In genomic region chr10:126423779-126424491, GRCh38 we compare ENCODE assay signal across 29 cellular contexts. TPM values are rescaled to one million over a fixed set of nuclear protein-coding genes. Genes with fewer than 3 reads are reported as not detected.
"Had no signal": no experiment of that assay in that cellular context is flagged by ENCODE, and none has a peak within 500 bp of the region (broad histone marks: within the 10 kb centered on the region; RNA-seq: fewer than 3 reads in every experiment).

No MANE protein-coding gene starts in this region.

- DNase-seq: activated CD4-positive, alpha-beta memory T cell treated with anti-CD3 and anti-CD28 coated beads for 36 hours; activated CD4-positive, alpha-beta T cell treated with anti-CD3 and anti-CD28 coated beads, Interleukin-2, amount 10 ng/mL, durations not matched to agents 24 days and 14 days; activated CD4-positive, CD25-positive, alpha-beta regulatory T cell treated with anti-CD3 and anti-CD28 coated beads, Interleukin-2, amount 50 U/mL, for 72 hours; activated CD8-positive, alpha-beta memory T cell treated with anti-CD3 and anti-CD28 coated beads, Interleukin-2, amount 50 U/mL, for 4 hours; activated effector memory CD4-positive, alpha-beta T cell treated with anti-CD3 and anti-CD28 coated beads, Interleukin-2, amount 50 U/mL, for 16 hours; activated naive CD4-positive, alpha-beta T cell treated with anti-CD3 and anti-CD28 coated beads for 36 hours; activated naive CD8-positive, alpha-beta T cell treated with anti-CD3 and anti-CD28 coated beads, Interleukin-2, amount 10 ng/mL, durations not matched to agents 7 days and 5 days; activated T-cell treated with anti-CD3 and anti-CD28 coated beads, Interleukin-2, amount 50 U/mL, for 1 hour; brain microvascular endothelial cell; cortex of kidney; effector memory CD8-positive, alpha-beta T cell; foreskin fibroblast; heart right ventricle; left ventricle myocardium inferior; naive B cell; nephron progenitor cell; ovary; stimulated activated CD4-positive, alpha-beta T cell treated with anti-CD3 and anti-CD28 coated beads, Interleukin-15, amount 100 ng/mL, for 24 hours; stimulated activated CD4-positive, alpha-beta T cell treated with anti-CD3 and anti-CD28 coated beads, Interleukin-2, amount 100 ng/mL, for 24 hours; stimulated activated naive CD4-positive, alpha-beta T cell treated with Interleukin-2 at 50 U/mL for 16 hours; T-helper 17 cell; T1000; transverse colon; uterus; WERI-Rb-1 had no signal

- H3K27me3 ChIP-seq: ascending aorta, brain microvascular endothelial cell, ovary, transverse colon, uterus had no signal

- H3K9me3 ChIP-seq: ovary, prostate gland, uterus had no signal

- H3K4me3 ChIP-seq: ascending aorta, heart right ventricle, left ventricle myocardium inferior, lung, ovary, prostate gland, transverse colon, uterus had no signal

- ATAC-seq: effector memory CD8-positive, alpha-beta T cell; heart right ventricle; T-helper 17 cell had no signal

- H3K27ac ChIP-seq: brain microvascular endothelial cell, heart right ventricle, left ventricle myocardium inferior, ovary, prostate gland, transverse colon, uterus, WERI-Rb-1 had no signal

- H3K36me3 ChIP-seq: ascending aorta, brain microvascular endothelial cell, heart right ventricle, left ventricle myocardium inferior, ovary, prostate gland, transverse colon, uterus, WERI-Rb-1 had no signal

- H3K4me1 ChIP-seq: ascending aorta, left ventricle myocardium inferior, prostate gland, transverse colon, uterus had no signal

RNA-seq across cellular contexts. Expression of gene ADAM12, which starts 35.7 kb away (rescaled TPM):
- total RNA-seq: activated CD4-positive, alpha-beta T cell treated with anti-CD3 and anti-CD28 coated beads, Interleukin-2, amount 10 ng/mL, durations not matched to agents 24 days and 14 days; activated naive CD4-positive, alpha-beta T cell treated with anti-CD3 and anti-CD28 coated beads for 36 hours; activated T-helper 1 cell treated with anti-CD3 and anti-CD28 coated beads, Interleukin-12 subunit alpha, Interleukin-12 subunit beta, Interleukin-2, Interleukin-4 antibody, amounts not matched to agents 30 ng/mL and 10 ng/mL and 1 ng/mL, durations not matched to agents 14 hours and 24 hours and 36 hours; ascending aorta had no signal
